ENCODE assay signal across 9 cellular contexts in genomic region chrX:11944486-11944885, GRCh38.
DNase-seq lines count a peak whose midpoint lies in the region; ATAC-seq and TF ChIP-seq lines count a peak whose summit lies in the region.
"Had no signal": no experiment of that assay in that cellular context is flagged by ENCODE, and none has a peak within 500 bp of the region (broad histone marks: within the 10 kb centered on the region; RNA-seq: fewer than 3 reads in every experiment).

No MANE protein-coding gene starts in this region.

- peaks cover 16% of the 10 kb centered on the region for H3K9me3 Mint-ChIP-seq in osteocyte (ENCODE audit: unreplicated experiment)

- no peak overlapping the region for H3K4me3 ChIP-seq in cardiac fibroblast (replicated peaks in 1 of 2; ENCODE audit: low read depth in 2 of 2, low read length in 2 of 2)
- H3K4me3 ChIP-seq: left lung had no signal

- H3K36me3 Mint-ChIP-seq in osteocyte (ENCODE audit: unreplicated experiment): no peaks in the 10 kb centered on the region

- H3K4me1 Mint-ChIP-seq in osteocyte (ENCODE audit: unreplicated experiment): peaks cover 3% of the 10 kb centered on the region

- H3K27ac Mint-ChIP-seq in osteocyte (ENCODE audit: unreplicated experiment): no peak overlapping the region

- H3K4me3 Mint-ChIP-seq in osteocyte (ENCODE audit: unreplicated experiment): no peak overlapping the region

- no peak for ATAC-seq in HG02588 (IDR thresholded peaks at IDR 0.05; ENCODE audit: unreplicated experiment)
- ATAC-seq: left lung had no signal

- H3K27me3 Mint-ChIP-seq in osteocyte (ENCODE audit: unreplicated experiment): no peaks in the 10 kb centered on the region

- DNase-seq in DMS 273 (lab: John Stamatoyannopoulos, UW; ENCODE audit: unreplicated experiment) (peak; percentile 54), DMS 273 treated with DMSO at 0.1 percent for 48 hours (lab: John Stamatoyannopoulos, UW) (no peak), LHCN-M2 (ENCODE audit: low read depth) (peak; percentile 75), cardiac fibroblast (ENCODE audit: low read depth in 2 of 2) (peak; percentile 75 to 82), osteocyte (ENCODE audit: extremely low spot score, unreplicated experiment) (no peak), NCI-H1105 treated with DMSO at 0.1 percent for 48 hours (lab: John Stamatoyannopoulos, UW) (no peak), DMS114 treated with DMSO at 0.1 percent for 48 hours (lab: John Stamatoyannopoulos, UW; ENCODE audit: unreplicated experiment) (no peak)
- DNase-seq: left lung had no signal

- TF ChIP-seq CTCF in cardiac fibroblast (IDR thresholded peaks at IDR 0.05; ENCODE audit: low read depth, low read length) (peak; percentile 80), osteocyte (IDR thresholded peaks at IDR 0.05) (peak; percentile 54)

Comparison
In these comparisons a context has a peak if more than half of its experiments do, and no peak if none do; other contexts are left out.
1. DNase-seq: peak in DMS 273 (single experiment), LHCN-M2 (single experiment) and cardiac fibroblast (2 of 2); none in DMS 273 treated with DMSO at 0.1 percent for 48 hours (single experiment), osteocyte (single experiment), NCI-H1105 treated with DMSO at 0.1 percent for 48 hours (single experiment) and DMS114 treated with DMSO at 0.1 percent for 48 hours (single experiment).